9 cellular contexts compared by ENCODE assay signal in the genomic region with DNA sequence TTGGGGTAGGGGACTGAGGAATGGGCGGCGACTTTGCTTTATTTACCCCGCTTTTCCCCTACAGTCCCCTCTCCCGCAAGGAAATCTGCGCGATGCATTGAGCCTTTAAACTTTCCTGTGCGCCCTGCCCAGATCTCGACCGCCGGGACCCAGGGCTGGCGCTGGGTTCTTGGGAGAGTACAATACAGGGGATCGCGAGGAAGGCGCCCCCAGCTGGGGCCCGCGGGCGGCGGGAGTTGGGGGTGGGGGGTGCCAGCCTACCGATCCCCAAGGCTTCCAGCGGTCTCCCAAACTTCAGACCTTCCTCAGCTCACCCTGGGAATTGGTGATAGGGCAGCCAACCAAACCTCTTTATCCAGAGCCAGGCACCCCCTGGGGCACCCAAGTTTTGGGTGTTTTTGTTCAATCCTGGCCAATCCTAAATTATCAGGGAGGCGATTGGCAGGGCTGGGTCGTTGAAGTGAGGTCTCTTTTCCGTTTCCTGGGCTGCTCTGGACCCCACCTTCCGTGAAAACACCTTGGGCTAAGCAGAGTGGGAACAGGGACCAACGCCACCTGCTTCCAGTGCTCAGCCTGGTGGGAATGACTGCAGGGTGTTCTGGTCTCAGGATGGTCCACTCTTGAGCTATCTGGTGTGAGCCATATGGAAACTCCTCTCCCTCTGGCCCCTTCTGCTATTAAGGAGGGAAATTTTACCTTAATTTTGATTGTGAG. TPM values are rescaled to one million over a fixed set of nuclear protein-coding genes. Genes with fewer than 3 reads are reported as not detected.
A peak's percentile ranks its signal among the peaks of the same experiment; 100 is the strongest.
DNase-seq lines count a peak whose midpoint lies in the region; ATAC-seq and TF ChIP-seq lines count a peak whose summit lies in the region.
"Had no signal": no experiment of that assay in that cellular context is flagged by ENCODE, and none has a peak within 500 bp of the region (broad histone marks: within the 10 kb centered on the region; RNA-seq: fewer than 3 reads in every experiment).

No MANE protein-coding gene starts in this region.

- DNase-seq in right cardiac atrium: peak in 2 of 3 donors; percentile 59 to 71
- DNase-seq in prostate gland (ENCODE audit: low spot score): peak; percentile 15
- no peak for DNase-seq in NCI-H510A (lab: John Stamatoyannopoulos, UW)
- no peak for DNase-seq in NK-92 treated with Interleukin-12 subunit alpha and Interleukin-12 subunit beta, amount 100 ng/mL, for 24 hours (lab: John Stamatoyannopoulos, UW)
- DNase-seq in activated CD4-positive, CD25-positive, alpha-beta regulatory T cell (lab: John Stamatoyannopoulos, UW): no peak
- DNase-seq: GDM1 had no signal

- ATAC-seq in SK-N-SH treated with all-trans-retinoic acid at 6 μM for 48 hours (peak; percentile 67), right cardiac atrium (no peak), HG03280 (IDR thresholded peaks at IDR 0.05; ENCODE audit: unreplicated experiment) (no peak)

- peak overlapping the region; percentile 43 for H3K27ac ChIP-seq in C4-2B
- H3K27ac ChIP-seq in right cardiac atrium (ENCODE audit: low read length): peak overlapping the region; percentile 50
- H3K27ac ChIP-seq in prostate gland: peak overlapping the region; percentile 91 to 93

- intact Hi-C loops in right cardiac atrium (cut with DNase I) (loop anchor here in 1 of 4 donors (5.0 kb wide), 1 partner anchor 43 kb away; no protein-coding TSS in a partner anchor), prostate gland (cut with DNase I) (loop anchor here (2.0 kb wide), 1 partner anchor 43 kb away; no protein-coding TSS in a partner anchor)

- H3K36me3 ChIP-seq in prostate gland: no peaks in the 10 kb centered on the region

- peaks cover 15% of the 10 kb centered on the region for H3K4me1 ChIP-seq in right cardiac atrium (ENCODE audit: control insufficient read depth, insufficient read depth, low read length)
- H3K4me1 ChIP-seq in prostate gland (replicated peaks): peaks cover 9% of the 10 kb centered on the region

- H3K4me3 ChIP-seq in right cardiac atrium (ENCODE audit: low read length): peak overlapping the region; percentile 65
- H3K4me3 ChIP-seq in prostate gland: peak overlapping the region; percentile 51 to 53

- no peaks in the 10 kb centered on the region for H3K9me3 ChIP-seq in right cardiac atrium (ENCODE audit: control insufficient read depth, low read length)
- H3K9me3 ChIP-seq in prostate gland: no peaks in the 10 kb centered on the region

- H3K27me3 ChIP-seq in right cardiac atrium (ENCODE audit: control insufficient read depth, insufficient read depth): no peaks in the 10 kb centered on the region
- H3K27me3 ChIP-seq in prostate gland (replicated peaks; ENCODE audit: insufficient read depth): no peaks in the 10 kb centered on the region

- 17% methylated on average over 25 of the region's 25 CpGs for WGBS in right cardiac atrium
- WGBS in prostate gland: 10% methylated on average over 24 of the region's 25 CpGs

- no peak for TF ChIP-seq CTCF in C4-2B (conservative IDR thresholded peaks at IDR 0.05)
- TF ChIP-seq CTCF in prostate gland (IDR thresholded peaks at IDR 0.05): no peak

- TF ChIP-seq POLR2A in prostate gland (IDR thresholded peaks at IDR 0.05): no peak

TF ChIP-seq in SK-N-SH treated with all-trans-retinoic acid at 6 μM for 48 hours, 23 proteins besides CTCF, POLR2A, EP300 and RAD21:
- no peak for TF ChIP-seq ESRRG (CRISPR knock-in tag; IDR thresholded peaks at IDR 0.05)
- TF ChIP-seq PPARA (CRISPR knock-in tag; IDR thresholded peaks at IDR 0.05; ENCODE audit: borderline replicate concordance): no peak
- no peak for TF ChIP-seq ISL1 (CRISPR knock-in tag; IDR thresholded peaks at IDR 0.05)
- TF ChIP-seq CSDC2 (CRISPR knock-in tag; IDR thresholded peaks at IDR 0.05): no peak
- no peak for TF ChIP-seq RARB (CRISPR knock-in tag; IDR thresholded peaks at IDR 0.05)
- TF ChIP-seq ARNTL (CRISPR knock-in tag; IDR thresholded peaks at IDR 0.05; ENCODE audit: borderline replicate concordance, low read depth): no peak
- TF ChIP-seq, protein P1, sequence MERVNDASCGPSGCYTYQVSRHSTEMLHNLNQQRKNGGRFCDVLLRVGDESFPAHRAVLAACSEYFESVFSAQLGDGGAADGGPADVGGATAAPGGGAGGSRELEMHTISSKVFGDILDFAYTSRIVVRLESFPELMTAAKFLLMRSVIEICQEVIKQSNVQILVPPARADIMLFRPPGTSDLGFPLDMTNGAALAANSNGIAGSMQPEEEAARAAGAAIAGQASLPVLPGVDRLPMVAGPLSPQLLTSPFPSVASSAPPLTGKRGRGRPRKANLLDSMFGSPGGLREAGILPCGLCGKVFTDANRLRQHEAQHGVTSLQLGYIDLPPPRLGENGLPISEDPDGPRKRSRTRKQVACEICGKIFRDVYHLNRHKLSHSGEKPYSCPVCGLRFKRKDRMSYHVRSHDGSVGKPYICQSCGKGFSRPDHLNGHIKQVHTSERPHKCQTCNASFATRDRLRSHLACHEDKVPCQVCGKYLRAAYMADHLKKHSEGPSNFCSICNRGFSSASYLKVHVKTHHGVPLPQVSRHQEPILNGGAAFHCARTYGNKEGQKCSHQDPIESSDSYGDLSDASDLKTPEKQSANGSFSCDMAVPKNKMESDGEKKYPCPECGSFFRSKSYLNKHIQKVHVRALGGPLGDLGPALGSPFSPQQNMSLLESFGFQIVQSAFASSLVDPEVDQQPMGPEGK (CRISPR knock-in tag; IDR thresholded peaks at IDR 0.05; ENCODE audit: borderline replicate concordance): no peak
- no peak for TF ChIP-seq ZC3H10 (CRISPR knock-in tag; IDR thresholded peaks at IDR 0.05)
- no peak for TF ChIP-seq CREB5 (CRISPR knock-in tag; IDR thresholded peaks at IDR 0.05; ENCODE audit: low read depth)
- TF ChIP-seq, protein P2, sequence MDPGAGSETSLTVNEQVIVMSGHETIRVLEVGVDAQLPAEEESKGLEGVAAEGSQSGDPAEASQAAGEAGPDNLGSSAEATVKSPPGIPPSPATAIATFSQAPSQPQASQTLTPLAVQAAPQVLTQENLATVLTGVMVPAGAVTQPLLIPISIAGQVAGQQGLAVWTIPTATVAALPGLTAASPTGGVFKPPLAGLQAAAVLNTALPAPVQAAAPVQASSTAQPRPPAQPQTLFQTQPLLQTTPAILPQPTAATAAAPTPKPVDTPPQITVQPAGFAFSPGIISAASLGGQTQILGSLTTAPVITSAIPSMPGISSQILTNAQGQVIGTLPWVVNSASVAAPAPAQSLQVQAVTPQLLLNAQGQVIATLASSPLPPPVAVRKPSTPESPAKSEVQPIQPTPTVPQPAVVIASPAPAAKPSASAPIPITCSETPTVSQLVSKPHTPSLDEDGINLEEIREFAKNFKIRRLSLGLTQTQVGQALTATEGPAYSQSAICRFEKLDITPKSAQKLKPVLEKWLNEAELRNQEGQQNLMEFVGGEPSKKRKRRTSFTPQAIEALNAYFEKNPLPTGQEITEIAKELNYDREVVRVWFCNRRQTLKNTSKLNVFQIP (CRISPR knock-in tag; IDR thresholded peaks at IDR 0.05; ENCODE audit: borderline replicate concordance, low read depth): no peak
- TF ChIP-seq SNAI2 (CRISPR knock-in tag; IDR thresholded peaks at IDR 0.05): no peak
- TF ChIP-seq OSR1 (CRISPR knock-in tag; IDR thresholded peaks at IDR 0.05): no peak
- TF ChIP-seq TOX (CRISPR knock-in tag; IDR thresholded peaks at IDR 0.05; ENCODE audit: borderline replicate concordance): no peak
- TF ChIP-seq TCF4 (CRISPR knock-in tag; IDR thresholded peaks at IDR 0.05; ENCODE audit: borderline replicate concordance): no peak
- no peak for TF ChIP-seq ZNF565 (CRISPR knock-in tag; conservative IDR thresholded peaks at IDR 0.05; ENCODE audit: low read depth)

RNA-seq across cellular contexts. Expression of gene DAB2IP, which starts 51.4 kb away (rescaled TPM):
- total RNA-seq in right cardiac atrium (10 to 100 TPM; 41.7 to 55.0 (median 42.7) TPM), prostate gland (10 to 100 TPM; 51.6 to 83.2 TPM)
- 25.5 TPM for polyA plus RNA-seq in right cardiac atrium

Comparison
In these comparisons a context has a peak if more than half of its experiments do, and no peak if none do; other contexts are left out.
1. DNase-seq: peak in right cardiac atrium (2 of 3) and prostate gland (single experiment); none in NCI-H510A (single experiment), NK-92 treated with Interleukin-12 subunit alpha and Interleukin-12 subunit beta, amount 100 ng/mL, for 24 hours (single experiment) and activated CD4-positive, CD25-positive, alpha-beta regulatory T cell (0 of 4).
2. Peak in every context shown above with its lines, with median percentiles within 50 percentile points of each other: H3K27ac ChIP-seq.